In the genomic region with DNA sequence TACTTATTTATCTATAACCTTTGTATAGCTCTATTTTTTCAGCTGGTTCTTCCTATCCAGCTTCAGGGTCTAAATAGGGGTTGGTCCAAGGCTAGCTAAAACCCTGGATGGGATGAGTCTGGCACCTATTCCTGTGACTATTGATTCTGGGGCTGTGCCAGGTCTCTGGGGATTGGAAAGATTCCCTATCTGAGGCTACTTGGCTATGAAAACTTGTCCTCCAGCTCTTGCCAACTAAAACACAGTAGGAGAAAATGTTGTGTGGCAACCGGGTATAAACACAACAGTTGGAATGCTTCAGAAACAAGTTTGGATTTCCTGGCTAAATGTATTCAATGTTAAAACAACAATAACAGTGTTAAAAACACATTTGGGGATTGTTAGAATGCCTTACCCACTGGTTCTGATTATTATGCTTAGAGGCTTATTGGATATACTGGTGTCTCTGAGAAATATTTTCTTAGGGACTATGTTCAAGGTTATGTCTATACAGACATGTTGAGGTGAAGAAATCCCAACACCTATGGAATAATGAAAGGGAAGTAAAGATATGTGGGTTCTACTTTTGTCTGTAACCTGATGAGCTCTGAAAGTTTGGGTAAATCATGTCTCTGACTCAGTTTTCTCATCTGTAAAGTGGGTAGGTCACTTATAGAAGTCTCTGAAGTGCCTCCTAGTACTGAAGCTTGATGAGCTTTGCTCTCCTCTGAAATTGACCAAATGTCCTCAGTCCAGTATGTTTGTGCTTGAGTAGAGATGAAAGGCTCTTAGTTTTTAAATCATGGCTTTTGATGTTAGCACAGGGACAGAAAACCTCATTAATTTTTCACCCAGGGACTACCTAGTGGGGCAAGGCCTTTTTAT, we compare ENCODE assay signal across 9 cellular contexts.
DNase-seq lines count a peak whose midpoint lies in the region; ATAC-seq and TF ChIP-seq lines count a peak whose summit lies in the region.
"Had no signal": no experiment of that assay in that cellular context is flagged by ENCODE, and none has a peak within 500 bp of the region (broad histone marks: within the 10 kb centered on the region; RNA-seq: fewer than 3 reads in every experiment).

No MANE protein-coding gene starts in this region.

- no peak overlapping the region for H3K27ac ChIP-seq in hepatocyte
- no peak overlapping the region for H3K27ac ChIP-seq in upper lobe of left lung

- H3K4me1 ChIP-seq in hepatocyte (ENCODE audit: insufficient read depth): no peaks in the 10 kb centered on the region
- peaks cover 0 to 3% (median 0%) of the 10 kb centered on the region in 4 donors for H3K4me1 ChIP-seq in upper lobe of left lung

- no peak for TF ChIP-seq POLR2A in upper lobe of left lung (IDR thresholded peaks at IDR 0.05)

- no peaks in the 10 kb centered on the region for H4K20me1 ChIP-seq in hepatocyte (ENCODE audit: insufficient read depth, poor library complexity, severe bottlenecking)

- H3K9me3 ChIP-seq in hepatocyte (ENCODE audit: low read depth) (no peaks in the 10 kb centered on the region), upper lobe of left lung (no peaks in the 10 kb centered on the region)

- H3K36me3 ChIP-seq in hepatocyte (replicated peaks; ENCODE audit: insufficient read depth, low read depth): no peaks in the 10 kb centered on the region
- no peaks in the 10 kb centered on the region for H3K36me3 ChIP-seq in upper lobe of left lung

- no peak for TF ChIP-seq EP300 in upper lobe of left lung (IDR thresholded peaks at IDR 0.05)

- ATAC-seq in upper lobe of left lung (ENCODE audit: low FRiP score in 2 of 2) (peak; percentile 44 to 45), GM19328 (IDR thresholded peaks at IDR 0.05; ENCODE audit: unreplicated experiment) (no peak)
- no peak for ATAC-seq in natural killer cell treated with Interleukin-12 subunit alpha and Interleukin-12 subunit beta and Interleukin-15 and Interleukin-18, amount 100 ng/mL, for 72 hours

- H3K4me3 Mint-ChIP-seq in natural killer cell treated with Interleukin-12 subunit alpha and Interleukin-12 subunit beta and Interleukin-15 and Interleukin-18, amount 100 ng/mL, for 72 hours: no peak overlapping the region

- no peaks in the 10 kb centered on the region for H3K79me2 ChIP-seq in hepatocyte

- H3K36me3 Mint-ChIP-seq in natural killer cell treated with Interleukin-12 subunit alpha and Interleukin-12 subunit beta and Interleukin-15 and Interleukin-18, amount 100 ng/mL, for 72 hours: no peaks in the 10 kb centered on the region

- no peak overlapping the region for H2AFZ ChIP-seq in hepatocyte

- H3K9me2 ChIP-seq in hepatocyte (replicated peaks; ENCODE audit: insufficient read depth): no peaks in the 10 kb centered on the region

- no peak for TF ChIP-seq CTCF in hepatocyte (IDR thresholded peaks at IDR 0.05; ENCODE audit: poor library complexity)
- TF ChIP-seq CTCF in upper lobe of left lung (IDR thresholded peaks at IDR 0.05): no peak

- no peaks in the 10 kb centered on the region for H3K4me1 Mint-ChIP-seq in natural killer cell treated with Interleukin-12 subunit alpha and Interleukin-12 subunit beta and Interleukin-15 and Interleukin-18, amount 100 ng/mL, for 72 hours (ENCODE audit: low read depth in 2 of 2)

- no peaks in the 10 kb centered on the region for H3K9me3 Mint-ChIP-seq in natural killer cell treated with Interleukin-12 subunit alpha and Interleukin-12 subunit beta and Interleukin-15 and Interleukin-18, amount 100 ng/mL, for 72 hours

- WGBS in hepatocyte (ENCODE audit: low lambda C conversion rate, missing lambda C conversion rate): 61% methylated on average over 1 of the region's 1 CpG
- 28 to 31% methylated on average over 1 of the region's 1 CpG for WGBS in upper lobe of left lung, 2 donors

- DNase-seq in NCI-H82 (lab: John Stamatoyannopoulos, UW): peak; percentile 18
- DNase-seq in NCI-H82 treated with DMSO at 0.1 percent for 48 hours (lab: John Stamatoyannopoulos, UW; ENCODE audit: unreplicated experiment): no peak
- peak; percentile 87 for DNase-seq in astrocyte of the hippocampus (ENCODE audit: low read depth, low spot score)
- peak; percentile 23 for DNase-seq in hepatocyte (ENCODE audit: low spot score)
- no peak for DNase-seq in upper lobe of left lung
- no peak for DNase-seq in natural killer cell treated with Interleukin-12 subunit alpha and Interleukin-12 subunit beta and Interleukin-15 and Interleukin-18, amount 100 ng/mL, for 72 hours (ENCODE audit: low spot score)
- DNase-seq in effector CD8-positive, alpha-beta T cell (lab: John Stamatoyannopoulos, UW): no peak
- DNase-seq: NCI-H774 had no signal

- no peak overlapping the region for H3K4me3 ChIP-seq in hepatocyte
- no peak overlapping the region for H3K4me3 ChIP-seq in upper lobe of left lung

- no peak overlapping the region for H3K4me2 ChIP-seq in hepatocyte

- H3K27me3 Mint-ChIP-seq in natural killer cell treated with Interleukin-12 subunit alpha and Interleukin-12 subunit beta and Interleukin-15 and Interleukin-18, amount 100 ng/mL, for 72 hours: peaks cover 0 to 12% of the 10 kb centered on the region in 2 donors

- H3K27ac Mint-ChIP-seq in natural killer cell treated with Interleukin-12 subunit alpha and Interleukin-12 subunit beta and Interleukin-15 and Interleukin-18, amount 100 ng/mL, for 72 hours: no peak overlapping the region

- no peaks in the 10 kb centered on the region for H3K27me3 ChIP-seq in hepatocyte
- no peaks in the 10 kb centered on the region for H3K27me3 ChIP-seq in upper lobe of left lung

Comparison
In these comparisons a context has a peak if more than half of its experiments do, and no peak if none do; other contexts are left out.
1. DNase-seq: peak in NCI-H82 (single experiment), astrocyte of the hippocampus (single experiment) and hepatocyte (single experiment); none in NCI-H82 treated with DMSO at 0.1 percent for 48 hours (single experiment), upper lobe of left lung (0 of 2), natural killer cell treated with Interleukin-12 subunit alpha and Interleukin-12 subunit beta and Interleukin-15 and Interleukin-18, amount 100 ng/mL, for 72 hours (single experiment) and effector CD8-positive, alpha-beta T cell (single experiment).
2. ATAC-seq: peak in upper lobe of left lung (2 of 2); none in GM19328 (single experiment) and natural killer cell treated with Interleukin-12 subunit alpha and Interleukin-12 subunit beta and Interleukin-15 and Interleukin-18, amount 100 ng/mL, for 72 hours (0 of 2).